Comparison of ENCODE assay signal across 1 cellular context in genomic region chr15:68977426-68977825, GRCh38. TPM values are rescaled to one million over a fixed set of nuclear protein-coding genes. Genes with fewer than 3 reads are reported as not detected.
"Had no signal": no experiment of that assay in that cellular context is flagged by ENCODE, and none has a peak within 500 bp of the region (broad histone marks: within the 10 kb centered on the region; RNA-seq: fewer than 3 reads in every experiment).

No MANE protein-coding gene starts in this region.

RNA-seq across cellular contexts. Expression of gene NOX5, which starts 37.1 kb away (rescaled TPM):
- total RNA-seq: temporal lobe had no signal
